In the genomic region with DNA sequence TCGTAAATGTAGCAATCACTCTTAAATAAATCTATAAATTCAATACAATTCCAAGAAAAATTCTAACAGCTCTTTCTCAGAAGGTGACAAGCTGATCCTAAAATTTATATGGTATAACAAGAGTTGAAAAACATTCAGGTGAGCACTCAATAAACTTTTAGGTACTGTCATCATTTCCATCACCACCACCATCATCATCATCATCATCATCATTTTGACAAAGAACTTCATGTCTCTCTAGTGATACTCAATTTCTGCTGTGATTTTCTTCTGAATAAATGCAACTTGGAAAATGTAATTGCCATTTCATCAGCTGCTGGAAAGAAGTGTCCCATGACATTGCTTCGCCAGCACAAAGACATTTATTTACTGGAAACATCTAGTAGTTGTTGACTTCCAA, we compare ENCODE assay signal across 8 cellular contexts.
"Had no signal": no experiment of that assay in that cellular context is flagged by ENCODE, and none has a peak within 500 bp of the region (broad histone marks: within the 10 kb centered on the region; RNA-seq: fewer than 3 reads in every experiment).

No MANE protein-coding gene starts in this region.

- FAIRE-seq: G401.6, GM12878, GM12891, GM12892, GM18507, GM19239 had no signal

- DNase-seq: GDM1, GF-D8 had no signal

- H3K4me3 ChIP-seq: GM12878 had no signal

- ATAC-seq: GM12878 had no signal
